20 cellular contexts compared by ENCODE assay signal in the genomic region with DNA sequence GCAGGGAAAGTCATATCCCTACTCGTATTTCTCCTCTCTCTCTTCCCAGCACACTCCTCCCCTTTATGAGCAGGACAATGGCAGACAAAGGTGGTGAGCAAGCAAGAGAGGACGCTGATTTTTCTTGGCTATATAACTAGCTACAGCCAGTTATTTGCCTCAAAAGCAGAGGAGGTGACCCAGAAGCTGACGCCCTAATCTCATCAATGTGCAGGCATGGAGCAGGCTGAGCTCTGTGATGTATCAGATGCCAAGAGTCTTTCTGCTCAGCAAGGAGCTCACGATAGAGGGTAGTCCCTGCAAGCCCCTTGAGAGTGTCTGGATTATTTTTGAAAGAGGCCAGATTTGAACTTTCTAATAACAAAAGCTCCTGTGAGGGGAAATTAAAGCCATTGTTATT.
DNase-seq lines count a peak whose midpoint lies in the region; ATAC-seq and TF ChIP-seq lines count a peak whose summit lies in the region.
"Had no signal": no experiment of that assay in that cellular context is flagged by ENCODE, and none has a peak within 500 bp of the region (broad histone marks: within the 10 kb centered on the region; RNA-seq: fewer than 3 reads in every experiment).

No MANE protein-coding gene starts in this region.

- intact Hi-C loops in esophagus muscularis mucosa (cut with DNase I) = no loop called here

- no peaks in the 10 kb centered on the region for H3K27me3 ChIP-seq in esophagus muscularis mucosa
- H3K27me3 ChIP-seq: BLaER1 had no signal

- 68% methylated on average over 4 of the region's 4 CpGs for WGBS in esophagus muscularis mucosa

- H3K9me3 ChIP-seq in esophagus muscularis mucosa = no peaks in the 10 kb centered on the region
- H3K9me3 ChIP-seq: BLaER1 had no signal

- no peak for TF ChIP-seq EP300 in esophagus muscularis mucosa (IDR thresholded peaks at IDR 0.05)

- H3K4me1 ChIP-seq in esophagus muscularis mucosa = no peaks in the 10 kb centered on the region

- DNase-seq in NCI-H82 (lab: John Stamatoyannopoulos, UW) (peak; percentile 60), NCI-H82 treated with DMSO at 0.1 percent for 48 hours (lab: John Stamatoyannopoulos, UW; ENCODE audit: unreplicated experiment) (no peak), SK-N-DZ (ENCODE audit: low spot score) (peak; percentile 69), esophagus muscularis mucosa (ENCODE audit: extremely low spot score) (peak; percentile 39)
- DNase-seq: 8988T; Calu3; CD4-positive, alpha-beta memory T cell; DMS53; DND-41; EL; GM23248; H7; HFFc6 had no signal

- no peaks in the 10 kb centered on the region for H3K36me3 ChIP-seq in esophagus muscularis mucosa
- H3K36me3 ChIP-seq: BLaER1 had no signal

- no peak for TF ChIP-seq POLR2A in esophagus muscularis mucosa (IDR thresholded peaks at IDR 0.05; ENCODE audit: low read depth)

- ATAC-seq in GM18907 (IDR thresholded peaks at IDR 0.05; ENCODE audit: unreplicated experiment) (no peak), GM21423 (IDR thresholded peaks at IDR 0.05; ENCODE audit: unreplicated experiment) (no peak), HG03139 (IDR thresholded peaks at IDR 0.05; ENCODE audit: unreplicated experiment) (no peak)
- ATAC-seq: GM12878, HCT116, HepG2 had no signal

- H3K27ac ChIP-seq in esophagus muscularis mucosa (replicated peaks in 1 of 4) = no peak overlapping the region
- H3K27ac ChIP-seq: BLaER1, GM23248 had no signal

- TF ChIP-seq CTCF in esophagus muscularis mucosa (IDR thresholded peaks at IDR 0.05) = no peak

- no peak overlapping the region for H3K4me3 ChIP-seq in esophagus muscularis mucosa
- H3K4me3 ChIP-seq: BLaER1, GM12878, GM23248 had no signal
